ENCODE assay signal across 10 cellular contexts in the genomic region with DNA sequence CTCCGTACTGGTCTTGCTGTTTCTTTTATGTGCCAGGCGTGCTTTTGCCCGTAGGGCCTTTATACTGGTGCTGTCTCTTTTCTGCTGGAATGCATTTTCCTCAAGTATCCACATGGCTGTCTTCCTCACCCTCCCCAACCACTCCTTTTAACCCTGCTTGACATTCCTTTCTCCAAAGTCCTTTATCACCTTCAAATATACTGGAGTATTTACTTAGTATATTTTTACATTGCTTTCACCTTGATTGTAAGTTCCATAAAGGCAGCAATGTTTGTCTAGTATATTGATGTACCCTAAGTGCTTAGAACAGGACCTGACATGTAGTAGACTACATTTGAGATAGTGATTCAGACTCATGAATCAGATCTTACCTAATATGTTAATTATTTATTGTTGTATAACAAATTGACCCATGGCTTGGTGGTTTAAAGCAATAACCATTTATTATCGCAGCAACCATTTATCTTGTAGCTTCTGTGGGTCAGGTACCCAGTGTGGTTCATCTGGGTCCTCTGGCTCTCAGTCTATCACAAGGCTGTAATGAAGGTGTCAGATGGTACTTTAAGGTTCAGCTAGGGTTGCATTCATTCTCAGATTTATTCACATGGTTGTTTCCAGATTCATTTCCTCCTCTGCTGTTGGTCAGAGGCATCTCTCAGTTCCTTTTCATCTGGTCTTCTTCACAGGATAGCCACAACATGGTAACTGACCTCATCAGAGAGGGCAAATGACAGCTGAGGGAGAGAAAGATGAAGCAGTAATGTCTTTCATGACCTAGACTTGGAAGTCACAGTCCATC. TPM values are rescaled to one million over a fixed set of nuclear protein-coding genes. Genes with fewer than 3 reads are reported as not detected.
DNase-seq lines count a peak whose midpoint lies in the region; ATAC-seq lines count a peak whose summit lies in the region.
"Had no signal": no experiment of that assay in that cellular context is flagged by ENCODE, and none has a peak within 500 bp of the region (broad histone marks: within the 10 kb centered on the region; RNA-seq: fewer than 3 reads in every experiment).

No MANE protein-coding gene starts in this region.

- peak; percentile 84 for ATAC-seq in GM19025 (IDR thresholded peaks at IDR 0.05; ENCODE audit: low read depth, unreplicated experiment)
- ATAC-seq in HG02610 (IDR thresholded peaks at IDR 0.05; ENCODE audit: unreplicated experiment): peak; percentile 86
- ATAC-seq in GM21360 (IDR thresholded peaks at IDR 0.05; ENCODE audit: unreplicated experiment): no peak

- DNase-seq in HPDE6-E6E7 (ENCODE audit: extremely low spot score): peak; percentile 74
- DNase-seq in renal cortical epithelial cell (ENCODE audit: low read depth): peak; percentile 76
- DNase-seq in activated CD4-positive, alpha-beta T cell treated with anti-CD3 and anti-CD28 coated beads for 48 hours: no peak
- no peak for DNase-seq in cerebellum (ENCODE audit: low spot score)
- DNase-seq: activated effector memory CD4-positive, alpha-beta T cell treated with anti-CD3 and anti-CD28 coated beads, Interleukin-2, amount 50 U/mL, for 16 hours; midbrain; SW 1271 had no signal

RNA-seq across cellular contexts. Expression of a gene that starts 34.2 kb away (rescaled TPM):
- total RNA-seq in renal cortical epithelial cell (13.2 and 29.4 TPM in 2 replicates), cerebellum (26.2 TPM)

Comparison
In these comparisons a context has a peak if more than half of its experiments do, and no peak if none do; other contexts are left out.
1. DNase-seq: peak in HPDE6-E6E7 (single experiment) and renal cortical epithelial cell (single experiment); none in activated CD4-positive, alpha-beta T cell treated with anti-CD3 and anti-CD28 coated beads for 48 hours (single experiment) and cerebellum (single experiment).